Comparison of ENCODE assay signal across 16 cellular contexts in genomic region chr5:135229679-135230132, GRCh38.
DNase-seq lines count a peak whose midpoint lies in the region; FAIRE-seq and TF ChIP-seq lines count a peak whose summit lies in the region.
"Had no signal": no experiment of that assay in that cellular context is flagged by ENCODE, and none has a peak within 500 bp of the region (broad histone marks: within the 10 kb centered on the region; RNA-seq: fewer than 3 reads in every experiment).

No MANE protein-coding gene starts in this region.

- no peak overlapping the region for H3K23ac ChIP-seq in neuronal stem cell (ENCODE audit: low read depth, low read length, poor library complexity)

- H3K27me3 Mint-ChIP-seq in dendritic cell treated with granulocyte-macrophage colony-stimulating factor and Interleukin-4, amounts not matched to agents 40 ng/mL and 50 ng/mL, for 4 days: peaks cover 8% of the 10 kb centered on the region

- H3K4me1 ChIP-seq in neuronal stem cell (ENCODE audit: control insufficient read depth in 2 of 2, insufficient read depth in 1 of 2, low read depth in 1 of 2, low read length in 2 of 2): peaks cover 0 to 4% of the 10 kb centered on the region in 2 donors
- peaks cover 59% of the 10 kb centered on the region for H3K4me1 ChIP-seq in vagina

- no peak overlapping the region for H2BK5ac ChIP-seq in neuronal stem cell (ENCODE audit: low read length)

- H3K9me3 ChIP-seq in neuronal stem cell (replicated peaks in 1 of 2; ENCODE audit: control insufficient read depth in 2 of 2, insufficient read depth in 1 of 2, low read depth in 1 of 2, low read length in 2 of 2) (no peaks in the 10 kb centered on the region), vagina (no peaks in the 10 kb centered on the region)

- H3K4me3 ChIP-seq in neuronal stem cell (ENCODE audit: low read length in 2 of 2) (no peak overlapping the region), vagina (no peak overlapping the region)

- H3K36me3 ChIP-seq in neuronal stem cell (replicated peaks in 1 of 2; ENCODE audit: control insufficient read depth in 2 of 2, insufficient read depth in 2 of 2, low read length in 2 of 2) (no peaks in the 10 kb centered on the region), vagina (no peaks in the 10 kb centered on the region)

- no peak overlapping the region for H3K4me3 Mint-ChIP-seq in dendritic cell treated with granulocyte-macrophage colony-stimulating factor and Interleukin-4, amounts not matched to agents 40 ng/mL and 50 ng/mL, for 4 days

- H2AFZ ChIP-seq in neuronal stem cell (ENCODE audit: low read length): no peak overlapping the region

- H3K9me3 Mint-ChIP-seq in dendritic cell treated with granulocyte-macrophage colony-stimulating factor and Interleukin-4, amounts not matched to agents 40 ng/mL and 50 ng/mL, for 4 days: no peaks in the 10 kb centered on the region

- no peak for TF ChIP-seq CTCF in vagina (IDR thresholded peaks at IDR 0.05)
- no peak for TF ChIP-seq CTCF in D721Med (IDR thresholded peaks at IDR 0.05; ENCODE audit: insufficient read depth, missing control alignments)

- no peak overlapping the region for H3K4me2 ChIP-seq in neuronal stem cell (ENCODE audit: insufficient read depth, low read length, poor library complexity, severe bottlenecking)
- H3K4me2 ChIP-seq: KMS-11 had no signal

- H3K9ac ChIP-seq in neuronal stem cell (ENCODE audit: low read depth, low read length, poor library complexity): no peak overlapping the region
- H3K9ac ChIP-seq: KMS-11 had no signal

- no peak overlapping the region for H3K18ac ChIP-seq in neuronal stem cell (ENCODE audit: low read length)

- H4K8ac ChIP-seq in neuronal stem cell (ENCODE audit: low read depth, low read length): peak overlapping the region; percentile 29

- peaks cover 54% of the 10 kb centered on the region for H3K4me1 Mint-ChIP-seq in dendritic cell treated with granulocyte-macrophage colony-stimulating factor and Interleukin-4, amounts not matched to agents 40 ng/mL and 50 ng/mL, for 4 days (ENCODE audit: low read depth)

- DNase-seq in HuH-7 (ENCODE audit: low spot score): peak; percentile 46
- DNase-seq in neuronal stem cell (ENCODE audit: low spot score): no peak
- DNase-seq in vagina (ENCODE audit: extremely low spot score in 2 of 2): no peak
- no peak for DNase-seq in D721Med (ENCODE audit: insufficient read length, low spot score)
- no peak for DNase-seq in DMS153 (lab: John Stamatoyannopoulos, UW)
- no peak for DNase-seq in AG08396 (ENCODE audit: low spot score)
- DNase-seq: COR-L47, DND-41, GDM1, GOT3, NCI-H1930, NCI-H510A, NCI-H82, Right ventricle myocardium superior had no signal

- H3K27me3 ChIP-seq in neuronal stem cell (ENCODE audit: control insufficient read depth in 3 of 3, insufficient read depth in 3 of 3, low read depth in 1 of 3, low read length in 3 of 3) (peaks cover 0 to 35% (median 0%) of the 10 kb centered on the region in 3 experiments), vagina (no peaks in the 10 kb centered on the region)

- H3K36me3 Mint-ChIP-seq in dendritic cell treated with granulocyte-macrophage colony-stimulating factor and Interleukin-4, amounts not matched to agents 40 ng/mL and 50 ng/mL, for 4 days (ENCODE audit: low read depth): no peaks in the 10 kb centered on the region

- H2BK12ac ChIP-seq in neuronal stem cell (ENCODE audit: low read length): no peak overlapping the region

- whole genome bisulfite sequencing in neuronal stem cell (ENCODE audit: extremely low coverage in 2 of 2, insufficient read length in 2 of 2, insufficient replicate concordance in 1 of 2), 2 donors: no CpG with 5 or more reads among the region's 4 CpGs

- no peak overlapping the region for H2BK120ac ChIP-seq in neuronal stem cell (ENCODE audit: low read depth, low read length)

- H3K27ac Mint-ChIP-seq in dendritic cell treated with granulocyte-macrophage colony-stimulating factor and Interleukin-4, amounts not matched to agents 40 ng/mL and 50 ng/mL, for 4 days: peak overlapping the region; percentile 52

- H3K27ac ChIP-seq in neuronal stem cell (replicated peaks; ENCODE audit: low read length) (no peak overlapping the region), vagina (peak overlapping the region; percentile 62)
- H3K27ac ChIP-seq: KMS-11 had no signal

- no peak for FAIRE-seq in D721Med (lab: Jason Lieb, UNC)

- TF ChIP-seq POLR2A in vagina (IDR thresholded peaks at IDR 0.05): no peak

- no peak overlapping the region for H2BK15ac ChIP-seq in neuronal stem cell (ENCODE audit: low read length)

- no peak overlapping the region for H3K14ac ChIP-seq in neuronal stem cell (ENCODE audit: low read length)

- peak overlapping the region; percentile 3 for H2AK5ac ChIP-seq in neuronal stem cell (ENCODE audit: low read depth, low read length)

- H3K4ac ChIP-seq in neuronal stem cell (ENCODE audit: low read length): no peak overlapping the region

- intact Hi-C loops in dendritic cell treated with granulocyte-macrophage colony-stimulating factor and Interleukin-4, amounts not matched to agents 40 ng/mL and 50 ng/mL, for 4 days (cut with micrococcal nuclease): no loop called here
- intact Hi-C loops in vagina (cut with DNase I): no loop called here

- H3K79me1 ChIP-seq in neuronal stem cell (ENCODE audit: low read depth, low read length): no peaks in the 10 kb centered on the region

- no peak overlapping the region for H4K91ac ChIP-seq in neuronal stem cell (ENCODE audit: low read depth, low read length, poor library complexity)
